8 cellular contexts compared by ENCODE assay signal in the genomic region with DNA sequence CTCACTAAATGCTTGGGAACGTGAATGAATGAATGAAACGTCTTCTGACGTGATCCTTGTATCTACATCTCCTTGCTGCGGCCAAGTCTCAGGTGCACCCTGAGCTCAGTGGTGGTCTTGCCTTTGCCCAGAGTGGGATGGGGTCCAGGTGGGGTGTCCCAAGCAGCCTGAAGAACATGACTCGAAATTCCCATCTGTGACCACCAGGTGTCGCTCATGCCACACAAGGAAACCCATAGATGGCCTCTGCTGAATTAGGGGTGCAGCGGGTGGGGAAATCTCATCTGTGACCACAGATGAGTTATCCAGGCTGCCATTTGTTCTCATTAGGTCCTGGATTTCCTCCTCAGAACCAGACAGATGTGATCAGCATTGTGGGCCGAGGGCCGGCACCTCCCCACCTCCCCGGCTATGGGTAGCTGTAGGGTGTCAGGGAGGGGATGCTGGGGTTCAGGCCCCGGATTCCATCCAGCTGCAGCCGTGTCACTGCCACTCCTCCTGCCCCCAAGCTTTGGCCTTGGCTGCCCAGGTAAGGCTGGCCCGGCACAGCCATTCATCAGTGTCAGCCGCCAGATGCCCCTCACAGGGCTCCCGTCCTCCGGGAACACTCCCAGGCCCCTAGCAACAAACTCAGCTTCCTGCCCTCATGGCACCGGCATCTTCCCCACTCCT. TPM values are rescaled to one million over a fixed set of nuclear protein-coding genes. Genes with fewer than 3 reads are reported as not detected.
DNase-seq lines count a peak whose midpoint lies in the region; ATAC-seq, FAIRE-seq and TF ChIP-seq lines count a peak whose summit lies in the region.

No MANE protein-coding gene starts in this region.

- 47 to 57% (median 50%) methylated on average over 10 to 17 of the region's 17 CpGs for WGBS in adrenal gland, 4 donors
- WGBS in small intestine, 3 donors, result 43 to 60% (median 50%) methylated on average over 16 to 17 of the region's 17 CpGs

- H3K27ac ChIP-seq in Karpas-422 (ENCODE audit: low read length), result no peak overlapping the region
- H3K27ac ChIP-seq in adrenal gland, result peak overlapping the region in 1 of 5 donors; percentile 99
- no peak overlapping the region for H3K27ac ChIP-seq in right atrium auricular region
- no peak overlapping the region for H3K27ac ChIP-seq in small intestine (ENCODE audit: low read depth in 1 of 2, low read length in 1 of 2)

- no peaks in the 10 kb centered on the region for H3K4me1 ChIP-seq in Karpas-422 (ENCODE audit: low read length)
- H3K4me1 ChIP-seq in adrenal gland (replicated peaks in 1 of 2), result peaks cover 21 to 27% of the 10 kb centered on the region in 2 donors
- H3K4me1 ChIP-seq in right atrium auricular region, result peaks cover 0 to 23% of the 10 kb centered on the region in 2 donors
- peaks cover 0 to 5% of the 10 kb centered on the region in 2 donors for H3K4me1 ChIP-seq in small intestine (ENCODE audit: control insufficient read depth in 2 of 2, insufficient read depth in 1 of 2, low read depth in 1 of 2, low read length in 1 of 2)

- no peak overlapping the region for H2AFZ ChIP-seq in Karpas-422 (ENCODE audit: low read length)

- H3K4me1 Mint-ChIP-seq in T-cell, result peaks cover 37 to 43% (median 37%) of the 10 kb centered on the region in 3 donors

- H3K9me3 ChIP-seq in Karpas-422 (ENCODE audit: low read length) (no peaks in the 10 kb centered on the region), adrenal gland (replicated peaks in 1 of 3) (no peaks in the 10 kb centered on the region), right atrium auricular region (no peaks in the 10 kb centered on the region), small intestine (ENCODE audit: control insufficient read depth, low read depth) (no peaks in the 10 kb centered on the region)

- peak overlapping the region; percentile 87 to 88 for H3K27ac Mint-ChIP-seq in T-cell

- CTCF ChIA-PET in T-cell (lab: Charles Lee), result interaction anchor here (0.5 to 1.0 kb wide), 8 partner anchors 12 to 808 kb away, joined by 3 to 9 read pairs (median 4); no protein-coding TSS in a partner anchor

- no peaks in the 10 kb centered on the region for H3K9me2 ChIP-seq in Karpas-422 (replicated peaks; ENCODE audit: insufficient read depth, low read length)

- no peaks in the 10 kb centered on the region for H3K79me2 ChIP-seq in Karpas-422 (ENCODE audit: low read length)

- intact Hi-C loops in adrenal gland (cut with DNase I), result loop anchor here in 1 of 2 donors (2.0 kb wide), 1 partner anchor 1032 kb away; no protein-coding TSS in a partner anchor

- no peaks in the 10 kb centered on the region for H3K27me3 Mint-ChIP-seq in T-cell

- FAIRE-seq in small intestine (lab: Jason Lieb, UNC), result no peak

- H3K36me3 Mint-ChIP-seq in T-cell, result peaks cover 3% of the 10 kb centered on the region

- H3K27me3 ChIP-seq in Karpas-422 (ENCODE audit: low read length) (no peaks in the 10 kb centered on the region), adrenal gland (no peaks in the 10 kb centered on the region), right atrium auricular region (no peaks in the 10 kb centered on the region), small intestine (ENCODE audit: control insufficient read depth in 2 of 2, insufficient read depth in 2 of 2, low read length in 2 of 2) (no peaks in the 10 kb centered on the region)

- H3K9ac ChIP-seq in Karpas-422 (ENCODE audit: low read length), result no peak overlapping the region

- H3K4me3 ChIP-seq in Karpas-422 (ENCODE audit: low read length) (no peak overlapping the region), adrenal gland (no peak overlapping the region), right atrium auricular region (no peak overlapping the region), small intestine (ENCODE audit: low read depth in 1 of 2, low read length in 2 of 2) (no peak overlapping the region)

- peak overlapping the region; percentile 31 to 68 (median 43) for H3K4me3 Mint-ChIP-seq in T-cell

- POLR2A ChIA-PET in T-cell (lab: Charles Lee), result no interaction called here

- no peak overlapping the region for H3K4me2 ChIP-seq in Karpas-422 (ENCODE audit: low read depth, low read length, poor library complexity, severe bottlenecking)

- DNase-seq in DMS79 treated with DMSO at 0.1 percent for 48 hours (lab: John Stamatoyannopoulos, UW) (peak; percentile 10), DMS79 (lab: John Stamatoyannopoulos, UW) (no peak), Karpas-422 (peak; percentile 88), T-cell (peak; percentile 28 to 76 (median 66)), adrenal gland (peak; percentile 46 to 92 (median 65)), right atrium auricular region (ENCODE audit: low spot score) (peak; percentile 86), small intestine (peak; percentile 61)

- ATAC-seq in T-cell (replicated peaks in 1 of 4) (peak; percentile 17 to 61 (median 40)), GM18519 (IDR thresholded peaks at IDR 0.05; ENCODE audit: low FRiP score, unreplicated experiment) (no peak)

- H3K9me3 Mint-ChIP-seq in T-cell, result no peaks in the 10 kb centered on the region

- no peaks in the 10 kb centered on the region for H4K20me1 ChIP-seq in Karpas-422 (ENCODE audit: insufficient read depth, low read depth, low read length)

- TF ChIP-seq CTCF in adrenal gland (IDR thresholded peaks at IDR 0.05), result peak; percentile 78 to 94 (median 89)
- peak; percentile 93 to 94 for TF ChIP-seq CTCF in right atrium auricular region (IDR thresholded peaks at IDR 0.05)

- no peaks in the 10 kb centered on the region for H3K36me3 ChIP-seq in Karpas-422 (ENCODE audit: insufficient read depth, low read length)
- no peaks in the 10 kb centered on the region for H3K36me3 ChIP-seq in adrenal gland (replicated peaks in 1 of 2)
- no peaks in the 10 kb centered on the region for H3K36me3 ChIP-seq in right atrium auricular region
- no peaks in the 10 kb centered on the region for H3K36me3 ChIP-seq in small intestine (ENCODE audit: control insufficient read depth in 2 of 2, insufficient read depth in 2 of 2, low read length in 2 of 2)

- no peak for TF ChIP-seq POLR2A in adrenal gland (IDR thresholded peaks at IDR 0.05)

RNA-seq across cellular contexts. Expression of a gene that starts 21.0 kb away (rescaled TPM):
- 3.1 and 8.1 TPM in 2 replicates for total RNA-seq in Karpas-422 (2014; rRNA removed; shearing (Covaris generic); ENCODE audit: low replicate concordance)
- 10 to 100 TPM; 17.9 to 22.5 (median 22.1) TPM for total RNA-seq in T-cell
- 10 to 100 TPM; 34.1 to 65.1 (median 52.6) TPM for total RNA-seq in adrenal gland
- 10 to 100 TPM in 2 of 3 donors, 1 to 10 TPM in 1; 8.2 to 30.9 (median 16.9) TPM for polyA plus RNA-seq in adrenal gland
- 10 to 100 TPM; 26.3 to 38.8 TPM for total RNA-seq in right atrium auricular region
- 10 to 100 TPM in 1 of 3 donors, 1 to 10 TPM in 2; 3.4 to 19.2 (median 9.7) TPM for polyA plus RNA-seq in small intestine
